8 cellular contexts compared by ENCODE assay signal in genomic region chr14:64758711-64759554, GRCh38. TPM values are rescaled to one million over a fixed set of nuclear protein-coding genes. Genes with fewer than 3 reads are reported as not detected.
DNase-seq lines count a peak whose midpoint lies in the region; ATAC-seq and TF ChIP-seq lines count a peak whose summit lies in the region.

No MANE protein-coding gene starts in this region.

- H3K9me3 ChIP-seq in SJCRH30 (replicated peaks) = no peaks in the 10 kb centered on the region
- H3K9me3 ChIP-seq in sigmoid colon = no peaks in the 10 kb centered on the region

- 57 to 79% methylated on average over 7 of the region's 7 CpGs for WGBS in sigmoid colon, 2 donors

- no peak overlapping the region for H3K4me3 ChIP-seq in SJCRH30
- no peak overlapping the region for H3K4me3 ChIP-seq in sigmoid colon

- intact Hi-C loops in sigmoid colon (cut with DNase I) = no loop called here

- H3K4me1 ChIP-seq in SJCRH30 (peaks cover 55% of the 10 kb centered on the region), sigmoid colon (peaks cover 0 to 85% (median 74%) of the 10 kb centered on the region in 4 donors)

- no peaks in the 10 kb centered on the region for H3K27me3 ChIP-seq in SJCRH30
- H3K27me3 ChIP-seq in sigmoid colon = no peaks in the 10 kb centered on the region

- H3K36me3 ChIP-seq in SJCRH30 (no peaks in the 10 kb centered on the region), sigmoid colon (no peaks in the 10 kb centered on the region)

- ATAC-seq in GM19351 (IDR thresholded peaks at IDR 0.05; ENCODE audit: unreplicated experiment) (no peak), GM21786 (IDR thresholded peaks at IDR 0.05; ENCODE audit: unreplicated experiment) (no peak)

- DNase-seq in GM03348 (ENCODE audit: low spot score) (peak; percentile 90), SJCRH30 (peak; percentile 39 to 58), fibroblast of the conjunctiva (ENCODE audit: low read depth) (peak; percentile 79), sigmoid colon (no peak), NCI-H146 (lab: John Stamatoyannopoulos, UW) (no peak), pons (ENCODE audit: low spot score) (no peak)

- no peak for TF ChIP-seq POLR2A in sigmoid colon (IDR thresholded peaks at IDR 0.05)

- no peak for TF ChIP-seq CTCF in sigmoid colon (IDR thresholded peaks at IDR 0.05)

- no peak for TF ChIP-seq EP300 in sigmoid colon (IDR thresholded peaks at IDR 0.05)

- H3K27ac ChIP-seq in SJCRH30 (no peak overlapping the region), sigmoid colon (peak overlapping the region in 3 of 4 donors; percentile 30 to 82 (median 64))

RNA-seq across cellular contexts. Expression of gene PLEKHG3, which starts 54.7 kb away (rescaled TPM):
- 20.9 and 22.4 TPM in 2 replicates for total RNA-seq in SJCRH30 (2014; rRNA removed; shearing (Covaris generic))
- 10 to 100 TPM; 34.4 to 67.9 (median 52.3) TPM for total RNA-seq in sigmoid colon
- polyA plus RNA-seq in sigmoid colon = 10 to 100 TPM; 16.9 to 26.8 (median 17.4) TPM

Comparison
In these comparisons a context has a peak if more than half of its experiments do, and no peak if none do; other contexts are left out.
1. DNase-seq: peak in GM03348 (single experiment), SJCRH30 (2 of 2) and fibroblast of the conjunctiva (single experiment); none in sigmoid colon (single experiment), NCI-H146 (single experiment) and pons (single experiment).